Comparison of ENCODE assay signal across 30 cellular contexts in genomic region chr19:49669511-49669910, GRCh38. TPM values are rescaled to one million over a fixed set of nuclear protein-coding genes. Genes with fewer than 3 reads are reported as not detected.
"Had no signal": no experiment of that assay in that cellular context is flagged by ENCODE, and none has a peak within 500 bp of the region (broad histone marks: within the 10 kb centered on the region; RNA-seq: fewer than 3 reads in every experiment).

No MANE protein-coding gene starts in this region.

- H3K36me3 ChIP-seq: cardiac muscle cell, thyroid gland, upper lobe of left lung, vagina had no signal

- H3K4me3 Mint-ChIP-seq: activated CD4-positive, alpha-beta memory T cell treated with anti-CD3 and anti-CD28 coated beads for 36 hours; activated CD8-positive, alpha-beta memory T cell treated with anti-CD3 and anti-CD28 coated beads, Interleukin-2, amount 10 ng/mL, durations not matched to agents 7 days and 5 days; activated naive CD8-positive, alpha-beta T cell; activated T-cell treated with anti-CD3 and anti-CD28 coated beads, Interleukin-2, amount 50 U/mL, for 72 hours; mesothelial cell of epicardium; T-helper 2 cell treated with Interferon-gamma antibody and Interleukin-4, amounts not matched to agents 5 μg/mL and 100 μg/mL, for 36 hours had no signal

- H3K9me3 Mint-ChIP-seq: activated CD4-positive, alpha-beta memory T cell treated with anti-CD3 and anti-CD28 coated beads for 36 hours; activated T-cell treated with anti-CD3 and anti-CD28 coated beads, Interleukin-2, amount 50 U/mL, for 72 hours; mesothelial cell of epicardium; naive B cell; stimulated activated naive B cell treated with anti-CD40 and anti-IgM and Interleukin-4, amounts not matched to agents 10 μg/mL and 1 μg/mL and 100 μg/mL, for 72 hours; T-helper 2 cell treated with Interferon-gamma antibody and Interleukin-4, amounts not matched to agents 5 μg/mL and 100 μg/mL, for 36 hours had no signal

- H3K27ac Mint-ChIP-seq: activated CD4-positive, alpha-beta memory T cell treated with anti-CD3 and anti-CD28 coated beads for 36 hours; activated CD8-positive, alpha-beta memory T cell treated with anti-CD3 and anti-CD28 coated beads, Interleukin-2, amount 10 ng/mL, durations not matched to agents 7 days and 5 days; activated naive CD8-positive, alpha-beta T cell; activated T-cell treated with anti-CD3 and anti-CD28 coated beads, Interleukin-2, amount 50 U/mL, for 72 hours; mesothelial cell of epicardium; naive B cell; stimulated activated naive B cell treated with anti-CD40 and anti-IgM and Interleukin-4, amounts not matched to agents 10 μg/mL and 1 μg/mL and 100 μg/mL, for 72 hours; T-helper 2 cell treated with Interferon-gamma antibody and Interleukin-4, amounts not matched to agents 5 μg/mL and 100 μg/mL, for 36 hours had no signal

- H3K9me3 ChIP-seq: body of pancreas, gastroesophageal sphincter, right atrium auricular region, stomach, thyroid gland, upper lobe of left lung, vagina had no signal

- H3K4me3 ChIP-seq: body of pancreas, cardiac muscle cell, coronary artery, dorsolateral prefrontal cortex, gastroesophageal sphincter, right atrium auricular region, stomach, thyroid gland, upper lobe of left lung, vagina had no signal

- DNase-seq: activated CD4-positive, alpha-beta memory T cell treated with anti-CD3 and anti-CD28 coated beads for 36 hours; activated CD4-positive, alpha-beta T cell treated with anti-CD3 and anti-CD28 coated beads for 4 hours; activated CD8-positive, alpha-beta memory T cell treated with anti-CD3 and anti-CD28 coated beads, Interleukin-2, amount 10 ng/mL, durations not matched to agents 7 days and 5 days; activated effector memory CD4-positive, alpha-beta T cell treated with Interleukin-2 at 50 U/mL for 16 hours; activated naive CD4-positive, alpha-beta T cell treated with Interleukin-2 at 50 U/mL for 16 hours; activated T-cell treated with anti-CD3 and anti-CD28 coated beads, Interleukin-2, amount 50 U/mL, for 72 hours; anterior cingulate cortex; body of pancreas; dorsolateral prefrontal cortex; effector memory CD4-positive, alpha-beta T cell; erythroblast; head of caudate nucleus; hippocampal formation; naive B cell; occipital lobe; stimulated activated CD4-positive, alpha-beta T cell treated with anti-CD3 and anti-CD28 coated beads, Interleukin-15, amount 100 ng/mL, for 24 hours; stimulated activated CD4-positive, alpha-beta T cell treated with anti-CD3 and anti-CD28 coated beads, Interleukin-2, amount 100 ng/mL, for 24 hours; stimulated activated naive B cell treated with anti-CD40 and anti-IgM and Interleukin-4, amounts not matched to agents 10 μg/mL and 1 μg/mL and 100 μg/mL, for 72 hours; stomach; T-helper 1 cell; thyroid gland had no signal

- ATAC-seq: activated CD8-positive, alpha-beta memory T cell treated with anti-CD3 and anti-CD28 coated beads, Interleukin-2, amount 10 ng/mL, durations not matched to agents 7 days and 5 days; activated T-cell treated with anti-CD3 and anti-CD28 coated beads, Interleukin-2, amount 50 U/mL, for 72 hours; body of pancreas; gastroesophageal sphincter; stimulated activated naive B cell treated with anti-CD40 and anti-IgM and Interleukin-4, amounts not matched to agents 10 μg/mL and 1 μg/mL and 100 μg/mL, for 72 hours had no signal

- H3K27me3 ChIP-seq: body of pancreas, cardiac muscle cell, dorsolateral prefrontal cortex, gastroesophageal sphincter, right atrium auricular region, stomach, thyroid gland, upper lobe of left lung, vagina had no signal

- H3K27me3 Mint-ChIP-seq: activated CD4-positive, alpha-beta memory T cell treated with anti-CD3 and anti-CD28 coated beads for 36 hours; activated CD8-positive, alpha-beta memory T cell treated with anti-CD3 and anti-CD28 coated beads, Interleukin-2, amount 10 ng/mL, durations not matched to agents 7 days and 5 days; activated naive CD8-positive, alpha-beta T cell; naive B cell; stimulated activated naive B cell treated with anti-CD40 and anti-IgM and Interleukin-4, amounts not matched to agents 10 μg/mL and 1 μg/mL and 100 μg/mL, for 72 hours had no signal

- H3K27ac ChIP-seq: body of pancreas, cardiac muscle cell, coronary artery, dorsolateral prefrontal cortex, gastroesophageal sphincter, right atrium auricular region, stomach, thyroid gland, upper lobe of left lung, vagina had no signal

RNA-seq across cellular contexts. Expression of gene BCL2L12, which starts 3.8 kb away (rescaled TPM):
- total RNA-seq: occipital lobe had no signal
